ENCODE assay signal across 1 cellular context in genomic region chr12:64864319-64864718, GRCh38.
TF ChIP-seq lines count a peak whose summit lies in the region.

No MANE protein-coding gene starts in this region.

TF ChIP-seq in GM12878, 131 proteins besides CTCF, POLR2A, EP300 and RAD21 (continued from another document):
- TF ChIP-seq TAF1 (IDR thresholded peaks at IDR 0.05; ENCODE audit: borderline replicate concordance, low read depth, low read length): no peak
- TF ChIP-seq CBFB (IDR thresholded peaks at IDR 0.05; ENCODE audit: low read depth): no peak
- TF ChIP-seq NBN (IDR thresholded peaks at IDR 0.05): no peak
- no peak for TF ChIP-seq RCOR1 (conservative IDR thresholded peaks at IDR 0.05; ENCODE audit: low read depth, low read length)
- no peak for TF ChIP-seq SUPT20H (IDR thresholded peaks at IDR 0.05; ENCODE audit: borderline replicate concordance, control insufficient read depth, low read depth, low read length)
- TF ChIP-seq ZNF622 (IDR thresholded peaks at IDR 0.05): no peak
- TF ChIP-seq MTA2 (IDR thresholded peaks at IDR 0.05; ENCODE audit: low read depth): no peak
- no peak for TF ChIP-seq KLF5 (IDR thresholded peaks at IDR 0.05; ENCODE audit: partially characterized antibody)
- TF ChIP-seq, protein P1, sequence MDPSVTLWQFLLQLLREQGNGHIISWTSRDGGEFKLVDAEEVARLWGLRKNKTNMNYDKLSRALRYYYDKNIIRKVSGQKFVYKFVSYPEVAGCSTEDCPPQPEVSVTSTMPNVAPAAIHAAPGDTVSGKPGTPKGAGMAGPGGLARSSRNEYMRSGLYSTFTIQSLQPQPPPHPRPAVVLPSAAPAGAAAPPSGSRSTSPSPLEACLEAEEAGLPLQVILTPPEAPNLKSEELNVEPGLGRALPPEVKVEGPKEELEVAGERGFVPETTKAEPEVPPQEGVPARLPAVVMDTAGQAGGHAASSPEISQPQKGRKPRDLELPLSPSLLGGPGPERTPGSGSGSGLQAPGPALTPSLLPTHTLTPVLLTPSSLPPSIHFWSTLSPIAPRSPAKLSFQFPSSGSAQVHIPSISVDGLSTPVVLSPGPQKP (IDR thresholded peaks at IDR 0.05; ENCODE audit: low read depth, low read length): no peak
- TF ChIP-seq RFX5 (IDR thresholded peaks at IDR 0.05; ENCODE audit: low read depth, low read length): no peak
- TF ChIP-seq FOXM1 (IDR thresholded peaks at IDR 0.05; ENCODE audit: low read depth, low read length): no peak
- TF ChIP-seq PBX3 (IDR thresholded peaks at IDR 0.05; ENCODE audit: insufficient replicate concordance, low read depth, low read length): no peak
- TF ChIP-seq CEBPB (IDR thresholded peaks at IDR 0.05; ENCODE audit: borderline replicate concordance in 1 of 2, low read depth in 2 of 2, low read length in 2 of 2): no peak
- TF ChIP-seq, protein P2, sequence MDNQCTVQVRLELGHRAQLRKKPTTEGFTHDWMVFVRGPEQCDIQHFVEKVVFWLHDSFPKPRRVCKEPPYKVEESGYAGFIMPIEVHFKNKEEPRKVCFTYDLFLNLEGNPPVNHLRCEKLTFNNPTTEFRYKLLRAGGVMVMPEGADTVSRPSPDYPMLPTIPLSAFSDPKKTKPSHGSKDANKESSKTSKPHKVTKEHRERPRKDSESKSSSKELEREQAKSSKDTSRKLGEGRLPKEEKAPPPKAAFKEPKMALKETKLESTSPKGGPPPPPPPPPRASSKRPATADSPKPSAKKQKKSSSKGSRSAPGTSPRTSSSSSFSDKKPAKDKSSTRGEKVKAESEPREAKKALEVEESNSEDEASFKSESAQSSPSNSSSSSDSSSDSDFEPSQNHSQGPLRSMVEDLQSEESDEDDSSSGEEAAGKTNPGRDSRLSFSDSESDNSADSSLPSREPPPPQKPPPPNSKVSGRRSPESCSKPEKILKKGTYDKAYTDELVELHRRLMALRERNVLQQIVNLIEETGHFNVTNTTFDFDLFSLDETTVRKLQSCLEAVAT (IDR thresholded peaks at IDR 0.05): no peak
- TF ChIP-seq SPI1 (IDR thresholded peaks at IDR 0.05; ENCODE audit: borderline replicate concordance, insufficient read depth, low read depth, low read length): no peak
TF ChIP-seq in GM12878: peak in this region for 0.
